ENCODE assay signal across 1 cellular context in the genomic region with DNA sequence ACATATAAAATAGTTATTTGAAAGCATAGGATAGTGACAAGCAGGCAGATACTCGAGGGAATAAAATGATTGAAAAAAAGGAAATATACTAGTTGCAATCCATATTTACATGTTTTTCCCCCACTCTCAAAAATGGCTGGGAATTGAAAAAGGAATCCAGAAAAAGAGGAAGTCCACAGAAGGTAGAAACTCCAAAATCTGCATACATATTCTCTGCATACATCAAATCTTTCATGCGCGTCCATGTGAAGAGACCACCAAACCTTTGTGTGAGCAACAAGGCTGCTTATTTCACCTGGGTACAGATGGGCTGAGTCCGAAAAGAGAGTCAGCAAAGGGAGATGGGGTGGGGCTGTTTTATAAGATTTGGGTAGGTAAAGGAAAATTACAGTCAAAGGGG. TPM values are rescaled to one million over a fixed set of nuclear protein-coding genes. Genes with fewer than 3 reads are reported as not detected.
"Had no signal": no experiment of that assay in that cellular context is flagged by ENCODE, and none has a peak within 500 bp of the region (broad histone marks: within the 10 kb centered on the region; RNA-seq: fewer than 3 reads in every experiment).

No MANE protein-coding gene starts in this region.

RNA-seq across cellular contexts. Expression of gene QPCT, which starts 36.4 kb away (rescaled TPM):
- total RNA-seq: T-helper 2 cell treated with Interferon-gamma antibody and Interleukin-4, amounts not matched to agents 100 ng/mL and 5 ng/mL, for 36 hours had no signal
